ENCODE assay signal across 25 cellular contexts in genomic region chr10:119070395-119071165, GRCh38.
"Had no signal": no experiment of that assay in that cellular context is flagged by ENCODE, and none has a peak within 500 bp of the region (broad histone marks: within the 10 kb centered on the region; RNA-seq: fewer than 3 reads in every experiment).

No MANE protein-coding gene starts in this region.

- H3K4me3 ChIP-seq: breast epithelium, neural progenitor cell, spleen, testis, transverse colon had no signal

- H3K9me3 Mint-ChIP-seq: mesothelial cell of epicardium, naive B cell, neural progenitor cell, T-cell had no signal

- ATAC-seq: esophagus mucosa, right cardiac atrium, T-cell had no signal

- H3K27ac Mint-ChIP-seq: mesothelial cell of epicardium, naive B cell, neural progenitor cell, T-cell had no signal

- H3K4me3 Mint-ChIP-seq: mesothelial cell of epicardium, naive B cell, neural progenitor cell, T-cell had no signal

- H3K27me3 Mint-ChIP-seq: naive B cell, T-cell had no signal

- H3K4me1 ChIP-seq: breast epithelium, neural progenitor cell, testis had no signal

- H3K4me1 Mint-ChIP-seq: neural progenitor cell had no signal

- FAIRE-seq: keratinocyte, TTC549, urothelium cell line had no signal

- DNase-seq: activated CD4-positive, alpha-beta T cell treated with anti-CD3 and anti-CD28 coated beads for 1 hour; activated gamma-delta T cell treated with Interleukin-2 at 50 U/mL for 16 hours; activated naive CD4-positive, alpha-beta T cell treated with anti-CD3 and anti-CD28 coated beads, Interleukin-2, amount 50 U/mL, for 16 hours; central memory CD4-positive, alpha-beta T cell; foreskin fibroblast; head of caudate nucleus; hippocampal formation; naive B cell; occipital lobe; posterior cingulate gyrus; right cardiac atrium; spleen; stimulated activated naive CD4-positive, alpha-beta T cell treated with Interleukin-2 at 50 U/mL for 16 hours; T-cell; T-helper 9 cell; testis; transverse colon; WERI-Rb-1 had no signal

- H3K9me3 ChIP-seq: breast epithelium, spleen, testis, transverse colon had no signal

- H3K27me3 ChIP-seq: breast epithelium, neural progenitor cell, spleen, testis, transverse colon had no signal

- H3K27ac ChIP-seq: breast epithelium, neural progenitor cell, spleen, testis, transverse colon, WERI-Rb-1 had no signal
